Comparison of ENCODE assay signal across 15 cellular contexts in genomic region chr15:63668601-63669000, GRCh38.
DNase-seq lines count a peak whose midpoint lies in the region; ATAC-seq and TF ChIP-seq lines count a peak whose summit lies in the region.
"Had no signal": no experiment of that assay in that cellular context is flagged by ENCODE, and none has a peak within 500 bp of the region (broad histone marks: within the 10 kb centered on the region; RNA-seq: fewer than 3 reads in every experiment).

No MANE protein-coding gene starts in this region.

- H3K36me3 Mint-ChIP-seq in T-cell: peaks cover 68% of the 10 kb centered on the region
- H3K36me3 Mint-ChIP-seq in chondrocyte (ENCODE audit: low read depth): peaks cover 45% of the 10 kb centered on the region

- no peaks in the 10 kb centered on the region for H3K27me3 ChIP-seq in ACC112 (ENCODE audit: insufficient read depth, low read length)
- H3K27me3 ChIP-seq in DOHH2 (ENCODE audit: control insufficient read depth, low read length): no peaks in the 10 kb centered on the region
- no peaks in the 10 kb centered on the region for H3K27me3 ChIP-seq in fibroblast of lung (ENCODE audit: control insufficient read depth, insufficient read depth, low read length)
- H3K27me3 ChIP-seq in psoas muscle (ENCODE audit: insufficient read depth in 3 of 3, low read length in 2 of 3): no peaks in the 10 kb centered on the region
- H3K27me3 ChIP-seq: BE2C had no signal

- peaks cover 26% of the 10 kb centered on the region for H3K36me3 ChIP-seq in ACC112 (ENCODE audit: insufficient read depth, low read length)
- H3K36me3 ChIP-seq in DOHH2 (ENCODE audit: control insufficient read depth, low read length): peaks cover 74% of the 10 kb centered on the region
- H3K36me3 ChIP-seq in fibroblast of lung (ENCODE audit: control insufficient read depth, insufficient read depth, low read length): peaks cover 5% of the 10 kb centered on the region
- peaks cover 7 to 100% of the 10 kb centered on the region in 2 donors for H3K36me3 ChIP-seq in psoas muscle (ENCODE audit: insufficient read depth in 1 of 2, low read depth in 1 of 2)

- H3K4me1 Mint-ChIP-seq in T-cell: peaks cover 48 to 65% (median 60%) of the 10 kb centered on the region in 3 donors
- H3K4me1 Mint-ChIP-seq in chondrocyte (ENCODE audit: low read depth): peaks cover 6% of the 10 kb centered on the region

- no peaks in the 10 kb centered on the region for H3K9me3 Mint-ChIP-seq in T-cell
- no peaks in the 10 kb centered on the region for H3K9me3 Mint-ChIP-seq in chondrocyte (ENCODE audit: low read depth)

- intact Hi-C loops in psoas muscle (cut with DNase I): no loop called here

- H3K27ac ChIP-seq in ACC112 (ENCODE audit: low read depth, low read length) (no peak overlapping the region), DOHH2 (ENCODE audit: low read depth, low read length) (peak overlapping the region; percentile 39; the same call in 1 of the 2 replicates), fibroblast of lung (ENCODE audit: insufficient read depth, low read length) (no peak overlapping the region), psoas muscle (no peak overlapping the region)
- H3K27ac ChIP-seq: SK-N-MC had no signal

- ATAC-seq in T-cell (replicated peaks in 1 of 4) (peak; percentile 60 to 76 (median 72)), psoas muscle (no peak)

- H3K4me3 Mint-ChIP-seq in T-cell (peak overlapping the region; percentile 55 to 77 (median 70)), chondrocyte (ENCODE audit: unreplicated experiment) (no peak overlapping the region)

- peak overlapping the region; percentile 44; the same call in 1 of the 2 replicates for H3K4me3 ChIP-seq in ACC112 (ENCODE audit: low read depth, low read length)
- peak overlapping the region; percentile 51 for H3K4me3 ChIP-seq in DOHH2 (ENCODE audit: low read length)
- no peak overlapping the region for H3K4me3 ChIP-seq in fibroblast of lung (replicated peaks in 1 of 4; ENCODE audit: control extremely low read depth in 1 of 4, insufficient read depth in 1 of 4, low read depth in 3 of 4, low read length in 4 of 4)
- no peak overlapping the region for H3K4me3 ChIP-seq in psoas muscle
- H3K4me3 ChIP-seq: SK-N-MC had no signal

- POLR2A ChIA-PET in T-cell (lab: Charles Lee): interaction anchor here (0.6 to 1.4 kb wide), 2 partner anchors 10 to 11 kb away, joined by 3 to 4 read pairs; no protein-coding TSS in a partner anchor

- H3K79me2 ChIP-seq in ACC112 (ENCODE audit: control insufficient read depth, insufficient read depth, low read length, unreplicated experiment) (no peaks in the 10 kb centered on the region), DOHH2 (ENCODE audit: control insufficient read depth, low read length) (no peaks in the 10 kb centered on the region), fibroblast of lung (ENCODE audit: control insufficient read depth, insufficient read depth, low read length) (no peaks in the 10 kb centered on the region)

- TF ChIP-seq CTCF in DOHH2 (IDR thresholded peaks at IDR 0.05; ENCODE audit: low read depth, low read length, poor library complexity, severe bottlenecking) (no peak), fibroblast of lung (conservative IDR thresholded peaks at IDR 0.05 in 1 of 2, IDR thresholded peaks at IDR 0.05 in 1 of 2; ENCODE audit: low read depth in 1 of 2, low read length in 2 of 2) (no peak), chondrocyte (IDR thresholded peaks at IDR 0.05) (no peak), psoas muscle (IDR thresholded peaks at IDR 0.05) (no peak)

- DNase-seq in T-cell (no peak), fibroblast of lung (ENCODE audit: low read depth in 2 of 2) (no peak), chondrocyte (ENCODE audit: low spot score) (no peak), NCI-H748 treated with DMSO at 0.1 percent for 48 hours (lab: John Stamatoyannopoulos, UW) (no peak), iPS-NIHi7 (ENCODE audit: extremely low spot score) (no peak), psoas muscle (no peak)
- DNase-seq: BE2C; cortex of kidney; GF-D8; KBM-7; NCI-H1930; stimulated activated CD4-positive, alpha-beta T cell treated with anti-CD3 and anti-CD28 coated beads, Interleukin-2, amount 100 ng/mL, for 48 hours had no signal

- no peaks in the 10 kb centered on the region for H3K9me2 ChIP-seq in DOHH2 (replicated peaks; ENCODE audit: control insufficient read depth, low read length)

- no peaks in the 10 kb centered on the region for H3K9me3 ChIP-seq in DOHH2 (ENCODE audit: control insufficient read depth, insufficient read depth, low read length)
- no peaks in the 10 kb centered on the region for H3K9me3 ChIP-seq in fibroblast of lung (ENCODE audit: control insufficient read depth, insufficient read depth, low read depth, low read length)
- no peaks in the 10 kb centered on the region for H3K9me3 ChIP-seq in psoas muscle
- H3K9me3 ChIP-seq: BE2C had no signal

- no peak overlapping the region for H3K9ac ChIP-seq in fibroblast of lung (ENCODE audit: insufficient read depth, low read length)

- CTCF ChIA-PET in T-cell (lab: Charles Lee): interaction anchor here in 1 of 2 donors (1.0 kb wide), 1 partner anchor 84 kb away, joined by 4 read pairs; no protein-coding TSS in a partner anchor

- H3F3A ChIP-seq in DOHH2 (ENCODE audit: control insufficient read depth, insufficient read depth): peaks cover 3% of the 10 kb centered on the region; the same call in 1 of the 2 replicates

- WGBS in psoas muscle, 3 donors: 84 to 87% (median 85%) methylated on average over 3 of the region's 3 CpGs

- no peaks in the 10 kb centered on the region for H3K4me1 ChIP-seq in ACC112 (ENCODE audit: control insufficient read depth, insufficient read depth, low read length, unreplicated experiment)
- peaks cover 15% of the 10 kb centered on the region for H3K4me1 ChIP-seq in DOHH2 (ENCODE audit: control insufficient read depth, low read length)
- no peaks in the 10 kb centered on the region for H3K4me1 ChIP-seq in fibroblast of lung (ENCODE audit: control insufficient read depth, extremely low read depth, insufficient read depth, low read length)
- no peaks in the 10 kb centered on the region for H3K4me1 ChIP-seq in psoas muscle
- H3K4me1 ChIP-seq: BE2C had no signal

- H3K27me3 Mint-ChIP-seq in T-cell (no peaks in the 10 kb centered on the region), chondrocyte (ENCODE audit: low read depth) (no peaks in the 10 kb centered on the region)

- H3K4me2 ChIP-seq in DOHH2 (ENCODE audit: low read length) (peak overlapping the region; percentile 70), fibroblast of lung (ENCODE audit: extremely low read depth, insufficient read depth, low read length) (peak overlapping the region; percentile 59)

- H3K27ac Mint-ChIP-seq in T-cell: peak overlapping the region; percentile 96
- H3K27ac Mint-ChIP-seq in chondrocyte (ENCODE audit: unreplicated experiment): no peak overlapping the region

- H4K20me1 ChIP-seq in DOHH2 (ENCODE audit: control insufficient read depth, insufficient read depth, low read depth, low read length) (no peaks in the 10 kb centered on the region), fibroblast of lung (ENCODE audit: control insufficient read depth, extremely low read depth, insufficient read depth, low read length) (no peaks in the 10 kb centered on the region)

- H2AFZ ChIP-seq in ACC112 (ENCODE audit: low read length, unreplicated experiment) (no peak overlapping the region), fibroblast of lung (ENCODE audit: low read length) (no peak overlapping the region)

Comparison
In these comparisons a context has a peak if more than half of its experiments do, and no peak if none do; other contexts are left out.
1. H3K4me3 ChIP-seq: peak in ACC112 (single experiment) and DOHH2 (single experiment); none in fibroblast of lung (0 of 4) and psoas muscle (single experiment).
2. ATAC-seq: peak in T-cell (4 of 4); none in psoas muscle (0 of 4).